1 cellular context compared by ENCODE assay signal in the genomic region with DNA sequence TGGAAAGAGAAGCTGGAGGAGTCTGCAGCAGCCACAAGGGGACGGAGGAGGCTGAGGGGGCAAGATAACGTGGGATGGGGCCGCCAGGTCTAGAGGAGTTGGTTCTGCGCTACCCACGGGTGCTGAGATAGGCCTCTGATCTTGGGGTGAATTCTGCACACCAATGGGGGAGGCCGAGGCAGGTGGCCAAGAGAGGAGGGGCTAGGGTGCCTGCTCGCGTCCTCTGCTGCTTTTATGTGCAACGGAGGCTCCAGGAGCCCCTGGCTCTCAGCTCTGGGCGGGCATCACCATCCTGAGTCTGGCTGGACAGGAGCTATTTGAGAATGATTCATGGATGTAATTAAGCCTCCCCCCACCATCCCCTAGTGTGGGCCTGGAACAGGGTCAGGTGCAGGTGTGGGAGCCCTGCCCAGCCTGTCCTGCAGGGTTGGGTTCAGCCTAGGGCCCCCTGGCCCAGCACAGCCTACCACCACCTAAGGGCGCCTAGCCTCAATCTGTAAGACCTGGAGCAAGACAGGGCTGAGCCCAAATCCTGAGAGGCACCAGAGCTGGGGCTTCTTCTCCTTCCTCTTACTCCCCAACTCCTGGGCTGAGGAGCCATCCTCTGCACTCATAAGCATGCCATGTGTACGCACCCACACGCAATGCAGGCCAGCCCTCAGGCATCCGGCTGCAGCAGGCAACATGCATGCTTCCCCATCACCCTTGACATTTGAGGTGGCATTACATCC.
TF ChIP-seq lines count a peak whose summit lies in the region.

No MANE protein-coding gene starts in this region.

TF ChIP-seq in HepG2, 621 proteins besides CTCF, POLR2A, EP300 and RAD21:
- no peak for TF ChIP-seq SIX4 (CRISPR knock-in tag; IDR thresholded peaks at IDR 0.05)
- TF ChIP-seq AGO2 (optimal IDR thresholded peaks at IDR 0.05; ENCODE audit: low read depth, low read length), result peak; percentile 75
- no peak for TF ChIP-seq ZNF10 (CRISPR knock-in tag; IDR thresholded peaks at IDR 0.05; ENCODE audit: borderline replicate concordance, low read depth)
